In genomic region chr3:127177226-127177625, GRCh38 we compare ENCODE assay signal across 16 cellular contexts. TPM values are rescaled to one million over a fixed set of nuclear protein-coding genes. Genes with fewer than 3 reads are reported as not detected.
DNase-seq lines count a peak whose midpoint lies in the region; ATAC-seq and TF ChIP-seq lines count a peak whose summit lies in the region.
"Had no signal": no experiment of that assay in that cellular context is flagged by ENCODE, and none has a peak within 500 bp of the region (broad histone marks: within the 10 kb centered on the region; RNA-seq: fewer than 3 reads in every experiment).

No MANE protein-coding gene starts in this region.

- peak; percentile 11 for TF ChIP-seq CTCF in fibroblast of villous mesenchyme (IDR thresholded peaks at IDR 0.05; ENCODE audit: insufficient read depth, low read depth, low read length)

- H3K4me3 ChIP-seq in fibroblast of villous mesenchyme (ENCODE audit: low read depth, low read length): no peak overlapping the region
- H3K4me3 ChIP-seq: GM23248 had no signal

- peak; percentile 42 for DNase-seq in activated effector memory CD4-positive, alpha-beta T cell treated with anti-CD3 and anti-CD28 coated beads, Interleukin-2, amount 50 U/mL, for 16 hours
- no peak for DNase-seq in activated effector memory CD4-positive, alpha-beta T cell treated with Interleukin-2 at 50 U/mL for 16 hours
- DNase-seq in RPMI7951 (ENCODE audit: low read depth) (peak; percentile 35), fibroblast of villous mesenchyme (ENCODE audit: low read depth) (peak; percentile 2), stromal cell of bone marrow (ENCODE audit: low read depth) (peak; percentile 1), epidermal melanocyte (ENCODE audit: insufficient read length, low spot score) (no peak), NCI-H146 (lab: John Stamatoyannopoulos, UW) (no peak)
- DNase-seq: activated CD4-positive, alpha-beta T cell treated with anti-CD3 and anti-CD28 coated beads for 36 hours; activated gamma-delta T cell; central memory CD4-positive, alpha-beta T cell; GM23248; stimulated activated CD4-positive, alpha-beta T cell treated with anti-CD3 and anti-CD28 coated beads, Interleukin-4, amount 100 ng/mL, for 4 hours had no signal

- no peak for ATAC-seq in HG02642 (IDR thresholded peaks at IDR 0.05; ENCODE audit: poor library complexity, unreplicated experiment)
- ATAC-seq: activated CD4-positive, alpha-beta T cell treated with anti-CD3 and anti-CD28 coated beads for 36 hours had no signal

RNA-seq across cellular contexts. Expression of gene PRR23E, which starts 15.7 kb away (rescaled TPM):
- total RNA-seq in RPMI7951 (2014; rRNA removed; shearing (Covaris generic)): not detected in 2 replicates
- total RNA-seq in fibroblast of villous mesenchyme: not detected in 2 replicates
- total RNA-seq: activated CD4-positive, alpha-beta T cell treated with anti-CD3 and anti-CD28 coated beads for 36 hours; GM23248; liver; NCI-H460; progenitor cell of endocrine pancreas had no signal

Comparison
In these comparisons a context has a peak if more than half of its experiments do, and no peak if none do; other contexts are left out.
1. DNase-seq: peak in activated effector memory CD4-positive, alpha-beta T cell treated with anti-CD3 and anti-CD28 coated beads, Interleukin-2, amount 50 U/mL, for 16 hours (single experiment), RPMI7951 (single experiment), fibroblast of villous mesenchyme (single experiment) and stromal cell of bone marrow (single experiment); none in activated effector memory CD4-positive, alpha-beta T cell treated with Interleukin-2 at 50 U/mL for 16 hours (single experiment), epidermal melanocyte (single experiment) and NCI-H146 (single experiment).